17 cellular contexts compared by ENCODE assay signal in the genomic region with DNA sequence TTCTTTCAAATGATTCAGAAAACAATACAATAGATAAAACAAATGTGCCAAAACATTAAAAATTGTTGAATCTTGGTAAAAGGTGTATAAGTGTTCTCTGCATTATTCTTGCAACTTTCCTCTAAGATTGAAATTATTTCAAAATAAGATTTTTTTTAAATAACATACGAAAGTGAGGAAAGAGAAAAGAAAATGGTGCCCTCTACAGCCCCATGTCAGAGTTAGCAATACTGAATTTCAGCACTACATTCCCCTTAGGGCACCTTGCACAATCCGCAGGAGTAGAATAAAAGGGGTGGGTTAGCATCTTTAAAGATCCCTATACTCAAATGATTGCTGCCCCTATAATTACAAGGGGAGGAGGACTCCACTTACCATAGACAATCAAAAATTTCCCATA.
A peak's percentile ranks its signal among the peaks of the same experiment; 100 is the strongest.
DNase-seq lines count a peak whose midpoint lies in the region; ATAC-seq and TF ChIP-seq lines count a peak whose summit lies in the region.
"Had no signal": no experiment of that assay in that cellular context is flagged by ENCODE, and none has a peak within 500 bp of the region (broad histone marks: within the 10 kb centered on the region; RNA-seq: fewer than 3 reads in every experiment).

No MANE protein-coding gene starts in this region.

- H2AFZ ChIP-seq in H9 (ENCODE audit: low read length), result no peak overlapping the region

- H2BK5ac ChIP-seq in H9 (ENCODE audit: insufficient read length, low read length), result no peak overlapping the region

- peaks cover 15 to 48% (median 20%) of the 10 kb centered on the region in 3 experiments for H3K36me3 Mint-ChIP-seq in H9 (ENCODE audit: insufficient read depth in 1 of 3, low read depth in 3 of 3)
- no peaks in the 10 kb centered on the region for H3K36me3 Mint-ChIP-seq in activated CD4-positive, alpha-beta T cell treated with anti-CD3 and anti-CD28 coated beads for 36 hours (ENCODE audit: low read depth)

- no peak overlapping the region for H3K27ac Mint-ChIP-seq in H9
- H3K27ac Mint-ChIP-seq in activated CD4-positive, alpha-beta T cell treated with anti-CD3 and anti-CD28 coated beads for 36 hours, result no peak overlapping the region
- H3K27ac Mint-ChIP-seq: effector memory CD8-positive, alpha-beta T cell had no signal

- H3K23ac ChIP-seq in H9 (ENCODE audit: insufficient read length, low read depth, low read length), result no peak overlapping the region

- no peak overlapping the region for H4K8ac ChIP-seq in H9 (replicated peaks; ENCODE audit: insufficient read length, low read depth, low read length)

- H3K79me1 ChIP-seq in H9 (ENCODE audit: insufficient read depth, low read depth, low read length, poor library complexity, severe bottlenecking), result no peaks in the 10 kb centered on the region

- H4K20me1 ChIP-seq in H9 (ENCODE audit: control insufficient read depth, insufficient read depth, insufficient read length), result no peaks in the 10 kb centered on the region

- ATAC-seq in foreskin keratinocyte (no peak), HG03457 (IDR thresholded peaks at IDR 0.05; ENCODE audit: unreplicated experiment) (no peak), GM21737 (IDR thresholded peaks at IDR 0.05; ENCODE audit: unreplicated experiment) (no peak)
- no peak for ATAC-seq in activated CD4-positive, alpha-beta T cell treated with anti-CD3 and anti-CD28 coated beads for 36 hours
- ATAC-seq: effector memory CD8-positive, alpha-beta T cell; PC-3 had no signal

- H3K14ac ChIP-seq in H9 (ENCODE audit: insufficient read depth, low read length), result no peak overlapping the region

- H2AK5ac ChIP-seq in H9 (ENCODE audit: insufficient read length, low read length), result no peak overlapping the region

- H3K4me1 ChIP-seq in H9 (ENCODE audit: insufficient read depth, low read length), result no peaks in the 10 kb centered on the region
- no peaks in the 10 kb centered on the region for H3K4me1 ChIP-seq in foreskin keratinocyte

- no peaks in the 10 kb centered on the region for H3K27me3 ChIP-seq in GM06990 (replicated peaks; ENCODE audit: control insufficient read depth, insufficient read depth, low read length)
- H3K27me3 ChIP-seq in H9 (ENCODE audit: insufficient read depth, low read length), result no peaks in the 10 kb centered on the region
- peaks cover 5% of the 10 kb centered on the region for H3K27me3 ChIP-seq in foreskin keratinocyte

- no peak overlapping the region for H3T11ph ChIP-seq in H9 (ENCODE audit: low read length)

- no peak overlapping the region for H3K18ac ChIP-seq in H9 (ENCODE audit: insufficient read length, low read depth, low read length)

- no peak overlapping the region for H3K4ac ChIP-seq in H9 (ENCODE audit: low read depth, low read length)

- H3K27ac ChIP-seq in H9 (ENCODE audit: insufficient read length, low read depth, low read length) (no peak overlapping the region), foreskin keratinocyte (no peak overlapping the region)
- H3K27ac ChIP-seq: SK-N-MC, thoracic aorta had no signal

- CTCF ChIA-PET in activated CD4-positive, alpha-beta T cell treated with anti-CD3 and anti-CD28 coated beads for 36 hours (lab: Charles Lee), result no interaction called here

- H2BK12ac ChIP-seq in H9 (ENCODE audit: insufficient read length, low read depth, low read length), result no peak overlapping the region

- no peak overlapping the region for H3K4me2 ChIP-seq in H9 (ENCODE audit: insufficient read depth, insufficient read length, low read length)

- no peak overlapping the region for H3K56ac ChIP-seq in H9 (ENCODE audit: insufficient read length, low read depth, low read length)

- no peak overlapping the region for H3K9ac ChIP-seq in H9 (ENCODE audit: extremely low read depth, insufficient read length, low read length)

- no peak overlapping the region for H3K4me3 Mint-ChIP-seq in H9
- H3K4me3 Mint-ChIP-seq in activated CD4-positive, alpha-beta T cell treated with anti-CD3 and anti-CD28 coated beads for 36 hours, result no peak overlapping the region
- H3K4me3 Mint-ChIP-seq: effector memory CD8-positive, alpha-beta T cell had no signal

- DNase-seq in GM06990 (ENCODE audit: extremely low read depth, insufficient read length) (no peak), H9 (no peak), OCI-M1 (lab: John Stamatoyannopoulos, UW) (peak; percentile 6), foreskin keratinocyte (peak in 1 of 2 donors; percentile 7), cerebellum (ENCODE audit: low spot score) (no peak)
- no peak for DNase-seq in activated CD4-positive, alpha-beta T cell treated with anti-CD3 and anti-CD28 coated beads for 36 hours
- DNase-seq: cerebellar nuclear complex; effector memory CD8-positive, alpha-beta T cell; GDM1; hippocampal formation; NCI-H1048; NCI-H510A treated with DMSO at 0.1 percent for 48 hours; PC-3 had no signal

- H3K79me2 ChIP-seq in H9 (ENCODE audit: insufficient read depth, low read length), result no peaks in the 10 kb centered on the region

- POLR2A ChIA-PET in activated CD4-positive, alpha-beta T cell treated with anti-CD3 and anti-CD28 coated beads for 36 hours (lab: Charles Lee), result no interaction called here

- H3K9me3 Mint-ChIP-seq in H9, result peaks cover 44 to 49% of the 10 kb centered on the region in 2 experiments
- no peaks in the 10 kb centered on the region for H3K9me3 Mint-ChIP-seq in activated CD4-positive, alpha-beta T cell treated with anti-CD3 and anti-CD28 coated beads for 36 hours (ENCODE audit: low read depth)

- no peaks in the 10 kb centered on the region for H3K36me3 ChIP-seq in GM06990 (ENCODE audit: control insufficient read depth, insufficient read depth, low read length)
- H3K36me3 ChIP-seq: thoracic aorta had no signal

- no peak overlapping the region for H4K5ac ChIP-seq in H9 (ENCODE audit: insufficient read length, low read depth, low read length)

- no peak overlapping the region for H4K91ac ChIP-seq in H9 (ENCODE audit: insufficient read length, low read depth, low read length)

- no CpG with 5 or more reads among the region's 2 CpGs for WGBS in H9 (ENCODE audit: extremely low coverage, insufficient read length, low lambda C conversion rate)

- no peak overlapping the region for H2BK15ac ChIP-seq in H9 (ENCODE audit: low read depth, low read length)

- no peak overlapping the region for H2BK20ac ChIP-seq in H9 (ENCODE audit: low read depth, low read length, poor library complexity, severe bottlenecking)

- no peaks in the 10 kb centered on the region for H3K4me1 Mint-ChIP-seq in H9
- H3K4me1 Mint-ChIP-seq in activated CD4-positive, alpha-beta T cell treated with anti-CD3 and anti-CD28 coated beads for 36 hours, result no peaks in the 10 kb centered on the region

- no peak overlapping the region for H3K4me3 ChIP-seq in GM06990 (replicated peaks; ENCODE audit: low read depth, low read length)
- H3K4me3 ChIP-seq: SK-N-MC, thoracic aorta had no signal

- intact Hi-C loops in activated CD4-positive, alpha-beta T cell treated with anti-CD3 and anti-CD28 coated beads for 36 hours (cut with DNase I, micrococcal nuclease), result no loop called here

- H3K9me3 ChIP-seq in H9 (ENCODE audit: control insufficient read depth, low read depth, low read length), result no peaks in the 10 kb centered on the region
- H3K9me3 ChIP-seq: thoracic aorta had no signal

- no peak overlapping the region for H2BK120ac ChIP-seq in H9 (ENCODE audit: low read depth, low read length, poor library complexity, severe bottlenecking)

- TF ChIP-seq CTCF in GM06990 (IDR thresholded peaks at IDR 0.05; ENCODE audit: insufficient read depth, low read length, poor library complexity, severe bottlenecking) (peak; percentile 13), H9 (conservative IDR thresholded peaks at IDR 0.05) (peak; percentile 53), foreskin keratinocyte (conservative IDR thresholded peaks at IDR 0.05) (peak; percentile 45)

- peaks cover 11% of the 10 kb centered on the region for H3K27me3 Mint-ChIP-seq in H9 (ENCODE audit: low read depth)
- peaks cover 2% of the 10 kb centered on the region for H3K27me3 Mint-ChIP-seq in activated CD4-positive, alpha-beta T cell treated with anti-CD3 and anti-CD28 coated beads for 36 hours
- H3K27me3 Mint-ChIP-seq: effector memory CD8-positive, alpha-beta T cell had no signal

- H3K23me2 ChIP-seq in H9 (ENCODE audit: insufficient read length, low read depth, low read length, poor library complexity, severe bottlenecking), result no peaks in the 10 kb centered on the region
